In the genomic region with DNA sequence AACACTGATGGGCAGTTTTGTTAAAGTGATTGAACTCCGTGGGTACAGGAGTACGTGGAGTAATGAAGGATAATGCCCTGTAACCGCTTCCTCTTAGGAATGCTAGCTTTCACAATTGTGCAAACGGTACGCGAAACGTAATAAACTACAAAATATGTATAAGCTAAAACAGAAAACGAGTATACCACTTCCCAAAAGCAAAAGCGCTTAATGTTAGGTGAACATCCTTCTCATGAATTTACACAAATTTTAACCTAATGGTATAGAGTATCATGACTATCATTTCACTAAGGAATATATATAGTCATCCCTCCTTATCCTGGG, we compare ENCODE assay signal across 8 cellular contexts. TPM values are rescaled to one million over a fixed set of nuclear protein-coding genes. Genes with fewer than 3 reads are reported as not detected.
A peak's percentile ranks its signal among the peaks of the same experiment; 100 is the strongest.
DNase-seq lines count a peak whose midpoint lies in the region; ATAC-seq and FAIRE-seq lines count a peak whose summit lies in the region.

No MANE protein-coding gene starts in this region.

- FAIRE-seq in GM19239 (lab: Jason Lieb, UNC): no peak

- H3K4me2 ChIP-seq in trophoblast cell (ENCODE audit: low read length): peak overlapping the region; percentile 67

- peaks cover 3% of the 10 kb centered on the region for H3K79me1 ChIP-seq in trophoblast cell (ENCODE audit: low read length)

- no peak overlapping the region for H4K12ac ChIP-seq in trophoblast cell (ENCODE audit: low read depth, low read length)

- H3K27me3 ChIP-seq in MG63: no peaks in the 10 kb centered on the region
- H3K27me3 ChIP-seq in endocrine pancreas (ENCODE audit: control insufficient read depth, insufficient read depth, low read length): no peaks in the 10 kb centered on the region
- no peaks in the 10 kb centered on the region for H3K27me3 ChIP-seq in trophoblast cell (ENCODE audit: insufficient read depth, low read length)

- H2AK5ac ChIP-seq in trophoblast cell (ENCODE audit: low read length): no peak overlapping the region

- H2BK120ac ChIP-seq in trophoblast cell (ENCODE audit: insufficient read depth, low read length, poor library complexity): no peak overlapping the region

- no peak overlapping the region for H2BK5ac ChIP-seq in trophoblast cell (ENCODE audit: low read depth, low read length, poor library complexity)

- H3K14ac ChIP-seq in trophoblast cell (ENCODE audit: low read length): no peak overlapping the region

- H3K27ac ChIP-seq in trophoblast cell (ENCODE audit: low read depth, low read length): no peak overlapping the region

- WGBS in trophoblast cell (ENCODE audit: extremely low coverage, insufficient coverage, insufficient read length): no CpG with 5 or more reads among the region's 9 CpGs

- no peak for DNase-seq in MG63
- no peak for DNase-seq in trophoblast cell
- DNase-seq in GM19239 (ENCODE audit: insufficient read length, low spot score): no peak
- DNase-seq in hypothalamus (lab: John Stamatoyannopoulos, UW): no peak
- DNase-seq in NCI-H2227 (lab: John Stamatoyannopoulos, UW; ENCODE audit: unreplicated experiment): no peak

- H3K4ac ChIP-seq in trophoblast cell (ENCODE audit: low read depth, low read length): no peak overlapping the region

- no peaks in the 10 kb centered on the region; the same call in none of the 2 replicates for H3K9me3 ChIP-seq in MG63
- no peaks in the 10 kb centered on the region for H3K9me3 ChIP-seq in endocrine pancreas (ENCODE audit: control insufficient read depth, low read length)
- H3K9me3 ChIP-seq in trophoblast cell (ENCODE audit: insufficient read depth, low read depth, low read length): no peaks in the 10 kb centered on the region

- no peak overlapping the region for H4K91ac ChIP-seq in trophoblast cell (ENCODE audit: low read depth, low read length)

- peak overlapping the region; percentile 66 for H2AFZ ChIP-seq in trophoblast cell (ENCODE audit: insufficient read depth, low read length, poor library complexity)

- no peak for ATAC-seq in GM18502 (IDR thresholded peaks at IDR 0.05; ENCODE audit: poor library complexity, unreplicated experiment)

- H3K23ac ChIP-seq in trophoblast cell (ENCODE audit: low read length): no peak overlapping the region

- no peak overlapping the region for H3K9ac ChIP-seq in endocrine pancreas (ENCODE audit: control insufficient read depth, insufficient read depth, low read length)
- no peak overlapping the region for H3K9ac ChIP-seq in trophoblast cell (ENCODE audit: low read length)

- no peak overlapping the region for H3K18ac ChIP-seq in trophoblast cell (ENCODE audit: low read length)

- H3K79me2 ChIP-seq in trophoblast cell (ENCODE audit: control insufficient read depth, insufficient read depth, low read length, poor library complexity): peaks cover 3% of the 10 kb centered on the region

- H3K4me1 ChIP-seq in endocrine pancreas (ENCODE audit: control insufficient read depth, insufficient read depth, low read length) (peaks cover 8% of the 10 kb centered on the region), trophoblast cell (ENCODE audit: control insufficient read depth in 1 of 2, insufficient read depth in 2 of 2, low read length in 2 of 2) (peaks cover 0 to 2% of the 10 kb centered on the region in 2 experiments)

- H3K4me3 ChIP-seq in GM08714 (ENCODE audit: low read length) (peak overlapping the region; percentile 42; the same call in 1 of the 2 replicates), MG63 (peak overlapping the region; percentile 77), endocrine pancreas (ENCODE audit: control insufficient read depth, insufficient read depth, low read length) (peak overlapping the region; percentile 86), trophoblast cell (ENCODE audit: low read depth, low read length) (no peak overlapping the region)

- H3K36me3 ChIP-seq in MG63 (peaks cover 5% of the 10 kb centered on the region), endocrine pancreas (ENCODE audit: control insufficient read depth, insufficient read depth, low read length) (no peaks in the 10 kb centered on the region), trophoblast cell (ENCODE audit: control insufficient read depth in 1 of 2, insufficient read depth in 2 of 2, low read length in 2 of 2) (no peaks in the 10 kb centered on the region)

- H2BK12ac ChIP-seq in trophoblast cell (ENCODE audit: low read length): no peak overlapping the region

- peak overlapping the region; percentile 84 for H4K8ac ChIP-seq in trophoblast cell (ENCODE audit: low read depth, low read length)

RNA-seq across cellular contexts. Expression of a gene that starts 0.4 kb away (rescaled TPM):
- total RNA-seq in MG63 (2014; rRNA removed; shearing (Covaris generic); ENCODE audit: low replicate concordance): 4.7 and 8.4 TPM in 2 replicates
- 0.49 and 0.57 TPM in 2 replicates for polyA plus RNA-seq in trophoblast cell (2013)

RNA-seq across cellular contexts. Expression of a gene that starts 33.6 kb away (rescaled TPM):
- 2.9 and 3.5 TPM in 2 replicates for total RNA-seq in MG63 (2014; rRNA removed; shearing (Covaris generic); ENCODE audit: low replicate concordance)
- 13.5 and 14.6 TPM in 2 replicates for polyA plus RNA-seq in trophoblast cell (2013)
